Comparison of ENCODE assay signal across 8 cellular contexts in genomic region chr10:11170993-11171416, GRCh38.
DNase-seq lines count a peak whose midpoint lies in the region; ATAC-seq lines count a peak whose summit lies in the region.

No MANE protein-coding gene starts in this region.

- H3K4me3 Mint-ChIP-seq in activated T-helper 1 cell treated with anti-CD3 and anti-CD28 coated beads, Interleukin-12 subunit alpha, Interleukin-12 subunit beta, Interleukin-2, Interleukin-4 antibody, amounts not matched to agents 30 ng/mL and 10 ng/mL and 1 ng/mL, durations not matched to agents 14 hours and 24 hours and 36 hours, result no peak overlapping the region

- H3K9me3 ChIP-seq in right cardiac atrium (ENCODE audit: control insufficient read depth, low read length), result no peaks in the 10 kb centered on the region

- intact Hi-C loops in right cardiac atrium (cut with DNase I), result loop anchor here in 1 of 4 donors (10.0 kb wide), 1 partner anchor 104 kb away; no protein-coding TSS in a partner anchor
- intact Hi-C loops in activated T-helper 1 cell treated with anti-CD3 and anti-CD28 coated beads, Interleukin-12 subunit alpha, Interleukin-12 subunit beta, Interleukin-2, Interleukin-4 antibody, amounts not matched to agents 30 ng/mL and 10 ng/mL and 1 ng/mL, durations not matched to agents 14 hours and 24 hours and 36 hours (cut with micrococcal nuclease), result loop anchor here (1.0 to 10.0 kb wide), 3 partner anchors 9 to 874 kb away; partner anchors contain the start of gene UPF2

- H3K36me3 Mint-ChIP-seq in activated T-helper 1 cell treated with anti-CD3 and anti-CD28 coated beads, Interleukin-12 subunit alpha, Interleukin-12 subunit beta, Interleukin-2, Interleukin-4 antibody, amounts not matched to agents 30 ng/mL and 10 ng/mL and 1 ng/mL, durations not matched to agents 14 hours and 24 hours and 36 hours (ENCODE audit: low read depth), result peaks cover 40% of the 10 kb centered on the region

- H3K27ac Mint-ChIP-seq in activated T-helper 1 cell treated with anti-CD3 and anti-CD28 coated beads, Interleukin-12 subunit alpha, Interleukin-12 subunit beta, Interleukin-2, Interleukin-4 antibody, amounts not matched to agents 30 ng/mL and 10 ng/mL and 1 ng/mL, durations not matched to agents 14 hours and 24 hours and 36 hours, result no peak overlapping the region

- H3K9me3 Mint-ChIP-seq in activated T-helper 1 cell treated with anti-CD3 and anti-CD28 coated beads, Interleukin-12 subunit alpha, Interleukin-12 subunit beta, Interleukin-2, Interleukin-4 antibody, amounts not matched to agents 30 ng/mL and 10 ng/mL and 1 ng/mL, durations not matched to agents 14 hours and 24 hours and 36 hours, result no peaks in the 10 kb centered on the region

- 61% methylated on average over 5 of the region's 5 CpGs for WGBS in right cardiac atrium

- H3K4me1 Mint-ChIP-seq in activated T-helper 1 cell treated with anti-CD3 and anti-CD28 coated beads, Interleukin-12 subunit alpha, Interleukin-12 subunit beta, Interleukin-2, Interleukin-4 antibody, amounts not matched to agents 30 ng/mL and 10 ng/mL and 1 ng/mL, durations not matched to agents 14 hours and 24 hours and 36 hours (ENCODE audit: low read depth), result no peaks in the 10 kb centered on the region

- H3K27ac ChIP-seq in right cardiac atrium (ENCODE audit: low read length), result peak overlapping the region; percentile 59

- no peak overlapping the region for H3K4me3 ChIP-seq in right cardiac atrium (ENCODE audit: low read length)

- peak; percentile 37 for ATAC-seq in GM21447 (IDR thresholded peaks at IDR 0.05; ENCODE audit: unreplicated experiment)
- ATAC-seq in right cardiac atrium, result peak in 1 of 2 donors; percentile 27

- H3K4me1 ChIP-seq in right cardiac atrium (ENCODE audit: control insufficient read depth, insufficient read depth, low read length), result peaks cover 12% of the 10 kb centered on the region

- no peaks in the 10 kb centered on the region for H3K27me3 Mint-ChIP-seq in activated T-helper 1 cell treated with anti-CD3 and anti-CD28 coated beads, Interleukin-12 subunit alpha, Interleukin-12 subunit beta, Interleukin-2, Interleukin-4 antibody, amounts not matched to agents 30 ng/mL and 10 ng/mL and 1 ng/mL, durations not matched to agents 14 hours and 24 hours and 36 hours (ENCODE audit: insufficient read depth)

- H3K27me3 ChIP-seq in right cardiac atrium (ENCODE audit: control insufficient read depth, insufficient read depth), result no peaks in the 10 kb centered on the region

- peak; percentile 83 for DNase-seq in GF-D8 (lab: John Stamatoyannopoulos, UW)
- DNase-seq in NAMALWA (ENCODE audit: low spot score), result peak; percentile 48
- no peak for DNase-seq in right cardiac atrium
- no peak for DNase-seq in DMS53 treated with DMSO at 0.1 percent for 48 hours (lab: John Stamatoyannopoulos, UW; ENCODE audit: unreplicated experiment)
- DNase-seq in activated T-helper 1 cell treated with anti-CD3 and anti-CD28 coated beads, Interleukin-12 subunit alpha, Interleukin-12 subunit beta, Interleukin-2, Interleukin-4 antibody, amounts not matched to agents 30 ng/mL and 10 ng/mL and 1 ng/mL, durations not matched to agents 14 hours and 24 hours and 36 hours (ENCODE audit: low spot score), result no peak
- DNase-seq in NK-92 treated with Interleukin-12 subunit alpha and Interleukin-12 subunit beta, amount 100 ng/mL, for 24 hours (lab: John Stamatoyannopoulos, UW), result no peak
- DNase-seq in DMS79 treated with DMSO at 0.1 percent for 48 hours (lab: John Stamatoyannopoulos, UW), result no peak

Comparison
In these comparisons a context has a peak if more than half of its experiments do, and no peak if none do; other contexts are left out.
1. DNase-seq: peak in GF-D8 (single experiment) and NAMALWA (single experiment); none in right cardiac atrium (0 of 3), DMS53 treated with DMSO at 0.1 percent for 48 hours (single experiment), activated T-helper 1 cell treated with anti-CD3 and anti-CD28 coated beads, Interleukin-12 subunit alpha, Interleukin-12 subunit beta, Interleukin-2, Interleukin-4 antibody, amounts not matched to agents 30 ng/mL and 10 ng/mL and 1 ng/mL, durations not matched to agents 14 hours and 24 hours and 36 hours (single experiment), NK-92 treated with Interleukin-12 subunit alpha and Interleukin-12 subunit beta, amount 100 ng/mL, for 24 hours (single experiment) and DMS79 treated with DMSO at 0.1 percent for 48 hours (single experiment).